In the genomic region with DNA sequence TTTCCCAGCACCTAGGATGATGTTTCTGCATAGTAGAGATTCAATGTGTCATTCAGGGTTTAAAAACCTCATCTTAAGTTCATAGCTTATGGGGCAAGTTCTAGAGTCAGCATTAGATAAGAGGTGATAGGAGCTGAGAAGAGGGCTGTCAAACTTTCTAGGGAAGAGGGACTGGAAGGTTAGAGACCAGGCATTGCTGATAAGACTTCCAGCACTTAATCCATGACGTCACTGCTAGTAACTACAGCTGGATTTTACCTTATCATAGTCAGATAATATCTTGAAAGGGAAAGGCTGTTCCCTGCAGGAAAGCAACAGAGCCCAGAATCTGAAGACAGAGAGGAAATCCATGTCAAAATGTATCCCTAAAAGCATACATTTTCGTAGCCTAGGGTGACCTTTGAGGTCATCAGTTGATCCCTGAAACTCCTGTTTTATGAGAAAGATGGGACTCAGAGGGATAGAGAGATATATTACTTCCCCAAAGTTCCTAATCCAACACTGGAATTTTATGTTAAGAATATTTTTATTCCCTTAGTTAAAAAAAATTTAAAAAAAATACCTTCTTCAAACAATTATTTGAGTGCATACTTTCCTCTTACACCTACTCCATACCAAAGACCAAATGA, we compare ENCODE assay signal across 23 cellular contexts. TPM values are rescaled to one million over a fixed set of nuclear protein-coding genes. Genes with fewer than 3 reads are reported as not detected.
"Had no signal": no experiment of that assay in that cellular context is flagged by ENCODE, and none has a peak within 500 bp of the region (broad histone marks: within the 10 kb centered on the region; RNA-seq: fewer than 3 reads in every experiment).

No MANE protein-coding gene starts in this region.

- H3K27me3 ChIP-seq: ascending aorta, colonic mucosa, dorsolateral prefrontal cortex, esophagus muscularis mucosa, ovary, tibial nerve had no signal

- H3K36me3 Mint-ChIP-seq: activated naive CD4-positive, alpha-beta T cell treated with anti-CD3 and anti-CD28 coated beads, Interleukin-2, amount 50 U/mL, for 72 hours; immature natural killer cell; T-cell had no signal

- H3K36me3 ChIP-seq: ascending aorta, colonic mucosa, esophagus muscularis mucosa, heart left ventricle, neutrophil, ovary, prostate gland, tibial nerve, WERI-Rb-1 had no signal

- H3K4me1 ChIP-seq: ascending aorta, prostate gland had no signal

- H3K9me3 Mint-ChIP-seq: activated naive CD4-positive, alpha-beta T cell treated with anti-CD3 and anti-CD28 coated beads, Interleukin-2, amount 50 U/mL, for 72 hours; activated T-helper 17 cell treated with anti-CD3 and anti-CD28 coated beads, Interleukin-2, amount 50 U/mL, for 72 hours; effector memory CD8-positive, alpha-beta T cell; immature natural killer cell; nephron; stimulated activated naive CD8-positive, alpha-beta T cell treated with anti-CD3 and anti-CD28 coated beads, Interleukin-15, amount 100 ng/mL, for 72 hours; T-cell; T-helper 2 cell treated with Interferon-gamma antibody and Interleukin-4, amounts not matched to agents 5 μg/mL and 100 μg/mL, for 36 hours had no signal

- DNase-seq: activated CD4-positive, alpha-beta T cell treated with anti-CD3 and anti-CD28 coated beads for 1 hour; activated CD4-positive, alpha-beta T cell treated with anti-CD3 and anti-CD28 coated beads, Interleukin-2, amount 50 U/mL, for 1 hour; activated T-cell treated with anti-CD3 and anti-CD28 coated beads, Interleukin-2, amount 50 U/mL, for 1 hour; colonic mucosa; dorsolateral prefrontal cortex; effector memory CD8-positive, alpha-beta T cell; heart left ventricle; immature natural killer cell; ovary; stimulated activated CD4-positive, alpha-beta T cell treated with anti-CD3 and anti-CD28 coated beads, Interleukin-4, amount 100 ng/mL, for 4 hours; stimulated activated naive CD8-positive, alpha-beta T cell treated with anti-CD3 and anti-CD28 coated beads, Interleukin-15, amount 100 ng/mL, for 72 hours; T-cell; WERI-Rb-1 had no signal

- ATAC-seq: activated naive CD4-positive, alpha-beta T cell treated with anti-CD3 and anti-CD28 coated beads, Interleukin-2, amount 50 U/mL, for 72 hours; activated T-helper 17 cell treated with anti-CD3 and anti-CD28 coated beads, Interleukin-2, amount 50 U/mL, for 72 hours; effector memory CD8-positive, alpha-beta T cell; left lobe of liver; stimulated activated naive CD8-positive, alpha-beta T cell treated with anti-CD3 and anti-CD28 coated beads, Interleukin-15, amount 100 ng/mL, for 72 hours; T-cell had no signal

- H3K4me3 ChIP-seq: ascending aorta, colonic mucosa, dorsolateral prefrontal cortex, esophagus muscularis mucosa, heart left ventricle, ovary, prostate gland, tibial nerve had no signal

- H3K9me3 ChIP-seq: ascending aorta, colonic mucosa, esophagus muscularis mucosa, heart left ventricle, neutrophil, ovary, prostate gland, tibial nerve had no signal

- H3K4me3 Mint-ChIP-seq: activated T-helper 17 cell treated with anti-CD3 and anti-CD28 coated beads, Interleukin-2, amount 50 U/mL, for 72 hours; effector memory CD8-positive, alpha-beta T cell; immature natural killer cell; nephron; stimulated activated naive CD8-positive, alpha-beta T cell treated with anti-CD3 and anti-CD28 coated beads, Interleukin-15, amount 100 ng/mL, for 72 hours; T-cell; T-helper 2 cell treated with Interferon-gamma antibody and Interleukin-4, amounts not matched to agents 5 μg/mL and 100 μg/mL, for 36 hours had no signal

RNA-seq across cellular contexts. Expression of a gene that starts 3.3 kb away (rescaled TPM):
- total RNA-seq: activated naive CD4-positive, alpha-beta T cell treated with anti-CD3 and anti-CD28 coated beads, Interleukin-2, amount 50 U/mL, for 72 hours; activated T-helper 17 cell treated with anti-CD3 and anti-CD28 coated beads, Interleukin-2, amount 50 U/mL, for 72 hours had no signal
